ENCODE assay signal across 22 cellular contexts in the genomic region with DNA sequence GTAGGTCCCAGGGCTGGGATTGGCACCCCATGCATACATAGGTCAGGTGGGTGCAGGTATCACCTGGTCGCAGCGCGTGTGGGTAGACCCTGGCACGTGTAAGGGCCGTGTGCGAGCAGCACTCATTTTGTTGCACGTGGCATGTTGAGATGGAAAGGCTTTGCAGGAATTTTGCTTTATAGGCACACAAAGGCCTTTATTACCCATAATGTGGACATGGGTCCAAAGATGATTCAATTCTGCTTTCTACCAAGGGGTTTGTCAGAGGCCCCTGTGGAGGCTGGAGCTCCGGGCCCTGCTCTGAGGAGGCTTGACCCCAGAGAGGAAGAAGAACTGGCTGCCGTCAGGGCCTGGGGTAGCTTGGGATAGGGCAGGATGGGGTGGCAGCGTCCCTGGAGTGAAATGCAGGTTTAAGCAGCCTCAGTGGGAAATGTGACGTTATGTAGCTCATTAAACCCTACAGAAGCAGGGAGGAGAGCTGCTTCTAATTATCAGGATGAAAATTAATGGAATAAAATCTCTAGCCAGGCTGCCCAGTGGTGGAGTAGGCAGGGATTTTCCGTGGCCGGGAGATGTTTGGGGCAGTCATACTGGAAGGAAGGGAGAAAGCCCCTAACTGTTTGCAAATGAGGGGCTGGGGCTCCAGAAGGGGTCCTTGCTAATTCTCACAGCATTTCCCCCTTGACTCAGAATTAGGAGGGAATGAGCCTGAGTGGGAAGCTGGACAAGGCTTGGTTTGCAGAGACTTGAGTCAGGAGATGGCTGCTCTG.
"Had no signal": no experiment of that assay in that cellular context is flagged by ENCODE, and none has a peak within 500 bp of the region (broad histone marks: within the 10 kb centered on the region; RNA-seq: fewer than 3 reads in every experiment).

No MANE protein-coding gene starts in this region.

- H3K9me3 ChIP-seq: MG63 had no signal

- H3K27me3 Mint-ChIP-seq: activated CD4-positive, alpha-beta memory T cell treated with anti-CD3 and anti-CD28 coated beads for 36 hours had no signal

- H3K27me3 ChIP-seq: MG63 had no signal

- H3K27ac ChIP-seq: SK-N-MC had no signal

- DNase-seq: activated B cell treated with CpG ODN at 0.5 μM for 24 hours; activated CD4-positive, alpha-beta memory T cell treated with anti-CD3 and anti-CD28 coated beads for 36 hours; activated CD4-positive, alpha-beta T cell treated with anti-CD3 and anti-CD28 coated beads, Interleukin-2, amount 10 ng/mL, durations not matched to agents 7 days and 5 days; activated CD8-positive, alpha-beta memory T cell treated with anti-CD3 and anti-CD28 coated beads for 24 hours; activated effector memory CD4-positive, alpha-beta T cell treated with anti-CD3 and anti-CD28 coated beads, Interleukin-2, amount 50 U/mL, for 16 hours; activated naive CD4-positive, alpha-beta T cell treated with Interleukin-2 at 50 U/mL for 16 hours; activated naive CD8-positive, alpha-beta T cell treated with anti-CD3 and anti-CD28 coated beads, Interleukin-2, amount 50 U/mL, for 24 hours; activated T-cell treated with anti-CD3 and anti-CD28 coated beads, Interleukin-2, amount 50 U/mL, for 4 hours; amygdala; NCI-H1105; NCI-H1436; NCI-H2081; NCI-H510A treated with DMSO at 0.1 percent for 48 hours; NK-92 treated with Interleukin-12 subunit alpha and Interleukin-12 subunit beta, amount 100 ng/mL, for 24 hours; SIG-M5; T-cell; T-helper 2 cell; T1000 had no signal

- H3K4me3 ChIP-seq: MG63, SK-N-MC had no signal

- H3K27ac Mint-ChIP-seq: activated B cell treated with CpG ODN at 0.5 μM for 24 hours; activated CD4-positive, alpha-beta memory T cell treated with anti-CD3 and anti-CD28 coated beads for 36 hours; activated CD4-positive, alpha-beta T cell treated with anti-CD3 and anti-CD28 coated beads, Interleukin-2, amount 10 ng/mL, durations not matched to agents 7 days and 5 days; activated naive CD4-positive, alpha-beta T cell treated with anti-CD3 and anti-CD28 coated beads, Interleukin-2, amount 50 U/mL, for 72 hours; activated naive CD8-positive, alpha-beta T cell treated with anti-CD3 and anti-CD28 coated beads, Interleukin-2, amount 50 U/mL, for 24 hours; T-cell had no signal

- ATAC-seq: activated naive CD4-positive, alpha-beta T cell treated with anti-CD3 and anti-CD28 coated beads, Interleukin-2, amount 50 U/mL, for 72 hours; activated naive CD8-positive, alpha-beta T cell treated with anti-CD3 and anti-CD28 coated beads, Interleukin-2, amount 50 U/mL, for 24 hours; activated T-cell treated with anti-CD3 and anti-CD28 coated beads, Interleukin-2, amount 50 U/mL, for 4 hours; T-cell had no signal

- H3K4me1 Mint-ChIP-seq: activated CD4-positive, alpha-beta T cell treated with anti-CD3 and anti-CD28 coated beads, Interleukin-2, amount 10 ng/mL, durations not matched to agents 7 days and 5 days; activated naive CD8-positive, alpha-beta T cell treated with anti-CD3 and anti-CD28 coated beads, Interleukin-2, amount 50 U/mL, for 24 hours; brain; T-cell had no signal

- H3K4me3 Mint-ChIP-seq: activated B cell treated with CpG ODN at 0.5 μM for 24 hours; activated CD4-positive, alpha-beta memory T cell treated with anti-CD3 and anti-CD28 coated beads for 36 hours; activated CD4-positive, alpha-beta T cell treated with anti-CD3 and anti-CD28 coated beads, Interleukin-2, amount 10 ng/mL, durations not matched to agents 7 days and 5 days; activated naive CD8-positive, alpha-beta T cell treated with anti-CD3 and anti-CD28 coated beads, Interleukin-2, amount 50 U/mL, for 24 hours; activated T-cell treated with anti-CD3 and anti-CD28 coated beads, Interleukin-2, amount 50 U/mL, for 4 hours; brain; T-cell had no signal

- H3K9me3 Mint-ChIP-seq: activated B cell treated with CpG ODN at 0.5 μM for 24 hours; activated CD4-positive, alpha-beta memory T cell treated with anti-CD3 and anti-CD28 coated beads for 36 hours; activated CD4-positive, alpha-beta T cell treated with anti-CD3 and anti-CD28 coated beads, Interleukin-2, amount 10 ng/mL, durations not matched to agents 7 days and 5 days; activated naive CD4-positive, alpha-beta T cell treated with anti-CD3 and anti-CD28 coated beads, Interleukin-2, amount 50 U/mL, for 72 hours; activated naive CD8-positive, alpha-beta T cell treated with anti-CD3 and anti-CD28 coated beads, Interleukin-2, amount 50 U/mL, for 24 hours; activated T-cell treated with anti-CD3 and anti-CD28 coated beads, Interleukin-2, amount 50 U/mL, for 4 hours; brain; T-cell had no signal

- H3K36me3 Mint-ChIP-seq: activated CD4-positive, alpha-beta memory T cell treated with anti-CD3 and anti-CD28 coated beads for 36 hours; activated naive CD4-positive, alpha-beta T cell treated with anti-CD3 and anti-CD28 coated beads, Interleukin-2, amount 50 U/mL, for 72 hours; brain; T-cell had no signal
